9 cellular contexts compared by ENCODE assay signal in the genomic region with DNA sequence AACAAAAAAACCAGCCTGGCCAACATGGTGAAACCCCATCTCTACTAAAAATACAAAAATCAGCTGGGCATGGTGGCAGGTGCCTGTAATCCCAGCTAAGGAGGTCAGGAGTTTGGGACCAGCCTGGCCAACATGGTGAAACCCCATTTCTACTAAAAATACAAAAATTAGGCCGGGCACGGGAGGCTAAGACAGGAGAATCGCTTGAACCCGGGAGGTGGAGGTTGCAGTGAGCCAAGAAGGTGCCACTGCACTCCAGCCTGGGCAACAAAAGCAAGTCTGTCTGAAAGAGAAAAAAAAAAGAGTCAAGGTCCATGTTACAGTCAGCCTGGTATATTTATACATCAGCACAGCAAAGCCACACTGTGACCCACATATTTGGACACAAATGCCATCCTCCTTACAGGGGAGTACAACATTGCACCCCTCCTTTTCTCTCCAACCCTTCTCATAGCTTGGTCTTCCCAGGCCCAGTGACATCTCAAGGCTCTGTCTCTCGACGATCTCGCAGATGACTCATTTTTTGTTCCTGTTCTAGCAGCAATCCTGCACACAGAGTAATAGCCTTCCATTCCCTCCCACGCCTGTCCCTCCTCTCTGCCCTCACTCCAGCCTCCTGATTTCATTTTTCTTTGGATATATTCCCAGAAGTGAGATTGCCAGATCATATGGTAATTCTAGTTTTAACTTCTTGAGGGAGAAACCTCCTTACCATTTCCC. TPM values are rescaled to one million over a fixed set of nuclear protein-coding genes. Genes with fewer than 3 reads are reported as not detected.
DNase-seq lines count a peak whose midpoint lies in the region; ATAC-seq, FAIRE-seq and TF ChIP-seq lines count a peak whose summit lies in the region.
"Had no signal": no experiment of that assay in that cellular context is flagged by ENCODE, and none has a peak within 500 bp of the region (broad histone marks: within the 10 kb centered on the region; RNA-seq: fewer than 3 reads in every experiment).

No MANE protein-coding gene starts in this region.

- H3K4me2 ChIP-seq in fibroblast of lung (ENCODE audit: extremely low read depth, insufficient read depth, low read length) (peak overlapping the region; percentile 59), Karpas-422 (ENCODE audit: low read depth, low read length, poor library complexity, severe bottlenecking) (no peak overlapping the region)

- TF ChIP-seq CTCF in Panc1 (IDR thresholded peaks at IDR 0.05) (no peak), fibroblast of lung (conservative IDR thresholded peaks at IDR 0.05 in 1 of 2, IDR thresholded peaks at IDR 0.05 in 1 of 2; ENCODE audit: low read depth in 1 of 2, low read length in 2 of 2) (no peak), pancreas (IDR thresholded peaks at IDR 0.05) (no peak)

- in situ Hi-C loops in Panc1 (cut with HindIII; ENCODE audit: low pct_unique_long_range_greater_than_20kb, low sequenced_read_pairs), result no loop called here

- no peaks in the 10 kb centered on the region for H3K9me2 ChIP-seq in Karpas-422 (replicated peaks; ENCODE audit: insufficient read depth, low read length)

- FAIRE-seq in pancreas (lab: Jason Lieb, UNC), result no peak
- no peak for FAIRE-seq in small intestine (lab: Jason Lieb, UNC)
- FAIRE-seq: colon had no signal

- peak; percentile 34 for DNase-seq in DMS53 (lab: John Stamatoyannopoulos, UW)
- no peak for DNase-seq in Panc1 (ENCODE audit: low read depth, low spot score)
- DNase-seq in fibroblast of lung (ENCODE audit: low read depth in 2 of 2), result peak; percentile 94 to 95
- DNase-seq in pancreas, result no peak
- no peak for DNase-seq in NCI-H187 treated with DMSO at 0.1 percent for 48 hours (lab: John Stamatoyannopoulos, UW)
- DNase-seq in Karpas-422, result no peak
- DNase-seq in small intestine, result no peak

- no peaks in the 10 kb centered on the region for H3K27me3 ChIP-seq in Panc1 (ENCODE audit: control insufficient read depth, insufficient read depth, low read length)
- peaks cover 5% of the 10 kb centered on the region for H3K27me3 ChIP-seq in fibroblast of lung (ENCODE audit: control insufficient read depth, insufficient read depth, low read length)
- H3K27me3 ChIP-seq in pancreas, result no peaks in the 10 kb centered on the region
- H3K27me3 ChIP-seq in Karpas-422 (ENCODE audit: low read length), result no peaks in the 10 kb centered on the region
- peaks cover 0 to 6% of the 10 kb centered on the region in 2 donors for H3K27me3 ChIP-seq in small intestine (ENCODE audit: control insufficient read depth in 2 of 2, insufficient read depth in 2 of 2, low read length in 2 of 2)

- H3K4me3 ChIP-seq in Panc1 (ENCODE audit: low read depth in 2 of 2, low read length in 2 of 2), result no peak overlapping the region
- no peak overlapping the region for H3K4me3 ChIP-seq in fibroblast of lung (replicated peaks in 1 of 4; ENCODE audit: control extremely low read depth in 1 of 4, insufficient read depth in 1 of 4, low read depth in 3 of 4, low read length in 4 of 4)
- no peak overlapping the region for H3K4me3 ChIP-seq in pancreas
- H3K4me3 ChIP-seq in Karpas-422 (ENCODE audit: low read length), result no peak overlapping the region
- no peak overlapping the region for H3K4me3 ChIP-seq in small intestine (ENCODE audit: low read depth in 1 of 2, low read length in 2 of 2)

- WGBS in pancreas, 2 donors, result 16 to 27% methylated on average over 8 of the region's 8 CpGs
- 12 to 42% (median 20%) methylated on average over 8 of the region's 8 CpGs for WGBS in small intestine, 3 donors

- CTCF ChIA-PET in Panc1 (lab: Charles Lee), result no interaction called here

- intact Hi-C loops in Panc1 (cut with micrococcal nuclease; ENCODE audit: unreplicated experiment) (no loop called here), pancreas (cut with DNase I) (no loop called here)

- H4K20me1 ChIP-seq in fibroblast of lung (ENCODE audit: control insufficient read depth, extremely low read depth, insufficient read depth, low read length) (no peaks in the 10 kb centered on the region), Karpas-422 (ENCODE audit: insufficient read depth, low read depth, low read length) (no peaks in the 10 kb centered on the region)

- H3K79me2 ChIP-seq in fibroblast of lung (ENCODE audit: control insufficient read depth, insufficient read depth, low read length) (no peaks in the 10 kb centered on the region), Karpas-422 (ENCODE audit: low read length) (no peaks in the 10 kb centered on the region)

- H3K36me3 ChIP-seq in Panc1 (ENCODE audit: control insufficient read depth, insufficient read depth, low read length) (no peaks in the 10 kb centered on the region), fibroblast of lung (ENCODE audit: control insufficient read depth, insufficient read depth, low read length) (no peaks in the 10 kb centered on the region), pancreas (no peaks in the 10 kb centered on the region), Karpas-422 (ENCODE audit: insufficient read depth, low read length) (no peaks in the 10 kb centered on the region), small intestine (ENCODE audit: control insufficient read depth in 2 of 2, insufficient read depth in 2 of 2, low read length in 2 of 2) (no peaks in the 10 kb centered on the region)

- H2AFZ ChIP-seq in fibroblast of lung (ENCODE audit: low read length) (no peak overlapping the region), Karpas-422 (ENCODE audit: low read length) (no peak overlapping the region)

- H3K4me1 ChIP-seq in Panc1 (ENCODE audit: control insufficient read depth, insufficient read depth, low read length), result no peaks in the 10 kb centered on the region
- H3K4me1 ChIP-seq in fibroblast of lung (ENCODE audit: control insufficient read depth, extremely low read depth, insufficient read depth, low read length), result peaks cover 6% of the 10 kb centered on the region
- H3K4me1 ChIP-seq in pancreas, result peaks cover 0 to 4% (median 0%) of the 10 kb centered on the region in 3 donors
- H3K4me1 ChIP-seq in Karpas-422 (ENCODE audit: low read length), result no peaks in the 10 kb centered on the region
- no peaks in the 10 kb centered on the region for H3K4me1 ChIP-seq in small intestine (ENCODE audit: control insufficient read depth in 2 of 2, insufficient read depth in 1 of 2, low read depth in 1 of 2, low read length in 1 of 2)

- ATAC-seq in Panc1 (peak; percentile 73), pancreas (peak; percentile 69 to 88 (median 82)), HG02840 (IDR thresholded peaks at IDR 0.05; ENCODE audit: low FRiP score, unreplicated experiment) (no peak)

- BruUV-seq in Panc1 (replicated peaks; lab: Mats Ljungman, UMichigan), result no TSS peak

- no peak overlapping the region for H3K9ac ChIP-seq in fibroblast of lung (ENCODE audit: insufficient read depth, low read length)
- H3K9ac ChIP-seq in Karpas-422 (ENCODE audit: low read length), result no peak overlapping the region

- H3K9me3 ChIP-seq in Panc1 (ENCODE audit: control insufficient read depth, insufficient read depth, low read depth, low read length), result no peaks in the 10 kb centered on the region
- H3K9me3 ChIP-seq in fibroblast of lung (ENCODE audit: control insufficient read depth, insufficient read depth, low read depth, low read length), result no peaks in the 10 kb centered on the region
- H3K9me3 ChIP-seq in pancreas, result no peaks in the 10 kb centered on the region
- H3K9me3 ChIP-seq in Karpas-422 (ENCODE audit: low read length), result no peaks in the 10 kb centered on the region
- no peaks in the 10 kb centered on the region for H3K9me3 ChIP-seq in small intestine (ENCODE audit: control insufficient read depth, low read depth)

- no peak overlapping the region for H3K27ac ChIP-seq in Panc1 (ENCODE audit: low read length)
- H3K27ac ChIP-seq in fibroblast of lung (ENCODE audit: insufficient read depth, low read length), result no peak overlapping the region
- peak overlapping the region in 1 of 4 donors; percentile 7 for H3K27ac ChIP-seq in pancreas
- H3K27ac ChIP-seq in Karpas-422 (ENCODE audit: low read length), result no peak overlapping the region
- no peak overlapping the region for H3K27ac ChIP-seq in small intestine (ENCODE audit: low read depth in 1 of 2, low read length in 1 of 2)

- POLR2A ChIA-PET in Panc1 (lab: Charles Lee), result interaction anchor here (0.6 kb wide), 1 partner anchor 11 kb away, joined by 3 read pairs; no protein-coding TSS in a partner anchor

RNA-seq across cellular contexts. Expression of gene DPP9, which starts 21.0 kb away (rescaled TPM):
- total RNA-seq in Panc1 (2021; ENCODE audit: unreplicated experiment) (108 TPM), fibroblast of lung (14.4 and 27.1 TPM in 2 replicates), pancreas (10 to 100 TPM; 19.0 to 36.7 (median 25.0) TPM)
- 91.4 TPM for polyA plus RNA-seq in Panc1 (2012; ENCODE audit: insufficient read length)
- polyA plus RNA-seq in fibroblast of lung (3.6 and 8.2 TPM in 2 replicates), pancreas (10 to 100 TPM; 30.4 to 47.4 TPM), small intestine (10 to 100 TPM; 42.0 to 59.5 (median 44.6) TPM)
- polyA plus RNA-seq in fibroblast of lung (2012), result 23.9 and 51.6 TPM in 2 replicates
- 53.6 and 82.5 TPM in 2 replicates for polyA minus RNA-seq in fibroblast of lung (ENCODE audit: low replicate concordance)
- 26.8 and 34.8 TPM in 2 replicates for total RNA-seq in Karpas-422 (2014; rRNA removed; shearing (Covaris generic); ENCODE audit: low replicate concordance)

RNA-seq across cellular contexts. Expression of gene FEM1A, which starts 46.9 kb away (rescaled TPM):
- total RNA-seq in Panc1 (2021; ENCODE audit: unreplicated experiment), result 13.4 TPM
- 2.0 TPM for polyA plus RNA-seq in Panc1 (2012; ENCODE audit: insufficient read length)
- total RNA-seq in fibroblast of lung, result 9.5 and 10.1 TPM in 2 replicates
- polyA plus RNA-seq in fibroblast of lung, result 3.2 and 4.1 TPM in 2 replicates
- 0.71 and 0.72 TPM in 2 replicates for polyA plus RNA-seq in fibroblast of lung (2012)
- 6.5 and 7.0 TPM in 2 replicates for polyA minus RNA-seq in fibroblast of lung (ENCODE audit: low replicate concordance)
- total RNA-seq in pancreas, result 1 to 10 TPM; 5.4 to 9.2 (median 6.5) TPM
- polyA plus RNA-seq in pancreas, result 1 to 10 TPM; 3.3 to 4.6 TPM
- 7.8 and 12.5 TPM in 2 replicates for total RNA-seq in Karpas-422 (2014; rRNA removed; shearing (Covaris generic); ENCODE audit: low replicate concordance)
- 1 to 10 TPM; 3.0 to 6.0 (median 3.4) TPM for polyA plus RNA-seq in small intestine

Comparison
In these comparisons a context has a peak if more than half of its experiments do, and no peak if none do; other contexts are left out.
1. DNase-seq: peak in DMS53 (single experiment) and fibroblast of lung (2 of 2); none in Panc1 (single experiment), pancreas (0 of 6), NCI-H187 treated with DMSO at 0.1 percent for 48 hours (single experiment), Karpas-422 (single experiment) and small intestine (single experiment).